In the genomic region with DNA sequence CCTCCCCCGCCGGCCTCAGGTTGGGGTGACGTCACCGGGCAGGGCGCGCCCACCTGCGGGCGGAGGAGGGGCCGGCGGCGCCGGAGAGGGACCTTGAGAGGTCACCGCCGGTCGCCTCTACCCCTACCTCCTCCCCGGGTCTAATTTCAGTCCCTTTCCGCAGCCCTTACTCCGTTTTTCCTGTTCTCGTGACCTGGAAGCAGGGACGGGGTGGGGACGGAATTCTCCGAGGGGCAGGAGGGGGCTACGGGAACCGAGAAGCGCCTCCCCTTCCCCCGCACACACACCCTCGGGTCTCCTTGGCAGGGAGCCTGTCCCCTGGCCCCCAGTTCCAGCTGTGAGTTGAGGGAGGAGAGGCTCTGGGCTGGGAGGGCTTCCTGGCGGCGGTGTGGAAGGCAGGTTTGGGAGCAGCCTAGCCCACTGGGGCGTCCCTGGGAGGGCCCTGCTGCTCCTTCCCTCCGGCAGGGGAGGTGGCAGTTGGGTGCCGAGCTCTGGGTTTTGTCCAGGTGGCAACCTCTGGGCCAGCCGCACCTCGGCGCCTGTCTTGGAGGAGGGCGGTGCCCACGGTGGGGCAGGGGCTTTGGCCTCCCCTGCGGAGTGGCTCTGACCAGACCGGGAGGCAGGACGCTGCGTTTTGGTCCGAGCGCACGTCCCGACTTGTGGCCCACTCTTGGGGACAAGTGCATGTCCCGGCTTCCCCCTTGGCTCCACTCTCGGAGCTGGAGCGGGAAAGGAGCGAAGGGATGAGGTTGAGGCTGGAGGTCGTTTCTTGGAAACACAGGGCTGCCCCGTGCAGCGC, we compare ENCODE assay signal across 2 cellular contexts.
TF ChIP-seq lines count a peak whose summit lies in the region.

No MANE protein-coding gene starts in this region.

TF ChIP-seq in SK-N-SH, 30 proteins besides CTCF, POLR2A, EP300 and RAD21 (continued from another document):
- TF ChIP-seq, protein P1, sequence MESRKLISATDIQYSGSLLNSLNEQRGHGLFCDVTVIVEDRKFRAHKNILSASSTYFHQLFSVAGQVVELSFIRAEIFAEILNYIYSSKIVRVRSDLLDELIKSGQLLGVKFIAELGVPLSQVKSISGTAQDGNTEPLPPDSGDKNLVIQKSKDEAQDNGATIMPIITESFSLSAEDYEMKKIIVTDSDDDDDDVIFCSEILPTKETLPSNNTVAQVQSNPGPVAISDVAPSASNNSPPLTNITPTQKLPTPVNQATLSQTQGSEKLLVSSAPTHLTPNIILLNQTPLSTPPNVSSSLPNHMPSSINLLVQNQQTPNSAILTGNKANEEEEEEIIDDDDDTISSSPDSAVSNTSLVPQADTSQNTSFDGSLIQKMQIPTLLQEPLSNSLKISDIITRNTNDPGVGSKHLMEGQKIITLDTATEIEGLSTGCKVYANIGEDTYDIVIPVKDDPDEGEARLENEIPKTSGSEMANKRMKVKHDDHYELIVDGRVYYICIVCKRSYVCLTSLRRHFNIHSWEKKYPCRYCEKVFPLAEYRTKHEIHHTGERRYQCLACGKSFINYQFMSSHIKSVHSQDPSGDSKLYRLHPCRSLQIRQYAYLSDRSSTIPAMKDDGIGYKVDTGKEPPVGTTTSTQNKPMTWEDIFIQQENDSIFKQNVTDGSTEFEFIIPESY (IDR thresholded peaks at IDR 0.05; ENCODE audit: borderline replicate concordance, low read depth) = no peak
- no peak for TF ChIP-seq SMC3 (IDR thresholded peaks at IDR 0.05; ENCODE audit: low read depth, low read length)

TF ChIP-seq in SK-N-SH treated with all-trans-retinoic acid at 6 μM for 48 hours, 23 proteins besides CTCF, POLR2A, EP300 and RAD21 (continued from another document):
- TF ChIP-seq, protein P2, sequence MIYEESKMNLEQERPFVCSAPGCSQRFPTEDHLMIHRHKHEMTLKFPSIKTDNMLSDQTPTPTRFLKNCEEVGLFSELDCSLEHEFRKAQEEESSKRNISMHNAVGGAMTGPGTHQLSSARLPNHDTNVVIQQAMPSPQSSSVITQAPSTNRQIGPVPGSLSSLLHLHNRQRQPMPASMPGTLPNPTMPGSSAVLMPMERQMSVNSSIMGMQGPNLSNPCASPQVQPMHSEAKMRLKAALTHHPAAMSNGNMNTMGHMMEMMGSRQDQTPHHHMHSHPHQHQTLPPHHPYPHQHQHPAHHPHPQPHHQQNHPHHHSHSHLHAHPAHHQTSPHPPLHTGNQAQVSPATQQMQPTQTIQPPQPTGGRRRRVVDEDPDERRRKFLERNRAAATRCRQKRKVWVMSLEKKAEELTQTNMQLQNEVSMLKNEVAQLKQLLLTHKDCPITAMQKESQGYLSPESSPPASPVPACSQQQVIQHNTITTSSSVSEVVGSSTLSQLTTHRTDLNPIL (CRISPR knock-in tag; IDR thresholded peaks at IDR 0.05; ENCODE audit: low read depth) = no peak
- TF ChIP-seq ZFP30 (CRISPR knock-in tag; IDR thresholded peaks at IDR 0.05) = no peak
- TF ChIP-seq SNAI2 (CRISPR knock-in tag; IDR thresholded peaks at IDR 0.05) = no peak
- no peak for TF ChIP-seq BACH2 (CRISPR knock-in tag; IDR thresholded peaks at IDR 0.05; ENCODE audit: borderline replicate concordance)
- no peak for TF ChIP-seq ISL1 (CRISPR knock-in tag; IDR thresholded peaks at IDR 0.05)
- no peak for TF ChIP-seq CSDC2 (CRISPR knock-in tag; IDR thresholded peaks at IDR 0.05)
- TF ChIP-seq ESRRG (CRISPR knock-in tag; IDR thresholded peaks at IDR 0.05) = no peak
